Comparison of ENCODE assay signal across 16 cellular contexts in the genomic region with DNA sequence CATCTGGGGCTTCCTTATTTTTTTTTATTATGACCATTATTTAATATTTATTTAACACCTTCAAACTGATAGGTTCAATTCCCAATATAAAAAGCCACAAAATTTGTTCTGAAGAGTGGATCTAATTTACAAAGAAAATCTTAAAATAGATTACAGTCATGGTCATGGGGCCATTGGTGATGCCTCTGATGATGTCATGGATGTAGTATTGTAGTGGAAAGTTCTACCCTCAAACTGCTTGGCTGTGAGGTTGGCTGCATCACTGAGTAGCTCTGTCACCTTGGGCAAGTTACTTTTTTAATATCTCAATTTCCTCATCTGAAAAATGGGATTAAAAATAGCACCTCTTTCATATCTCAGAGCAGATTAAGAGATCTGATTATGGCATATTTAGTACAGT.
DNase-seq lines count a peak whose midpoint lies in the region; ATAC-seq and TF ChIP-seq lines count a peak whose summit lies in the region.
"Had no signal": no experiment of that assay in that cellular context is flagged by ENCODE, and none has a peak within 500 bp of the region (broad histone marks: within the 10 kb centered on the region; RNA-seq: fewer than 3 reads in every experiment).

No MANE protein-coding gene starts in this region.

- no peak for DNase-seq in Caco-2
- peak; percentile 67 for DNase-seq in M059J (ENCODE audit: low read depth)
- peak; percentile 5 to 34 for DNase-seq in dermis microvascular lymphatic vessel endothelial cell (ENCODE audit: low read depth in 2 of 2)
- peak; percentile 57 for DNase-seq in myocyte (ENCODE audit: low read depth)
- no peak for DNase-seq in erythroblast (lab: John Stamatoyannopoulos, UW)
- no peak for DNase-seq in T1000 (lab: John Stamatoyannopoulos, UW)
- DNase-seq in cerebellar nuclear complex (lab: John Stamatoyannopoulos, UW): no peak
- DNase-seq: activated CD4-positive, alpha-beta T cell treated with anti-CD3 and anti-CD28 coated beads, Interleukin-2, amount 50 U/mL, for 48 hours; activated T-cell treated with anti-CD3 and anti-CD28 coated beads, Interleukin-2, amount 50 U/mL, for 72 hours; DMS153; dorsolateral prefrontal cortex; MV-4-11; SHP77 treated with DMSO at 0.1 percent for 48 hours had no signal

- H3K36me3 ChIP-seq in Caco-2 (ENCODE audit: control insufficient read depth, insufficient read depth, low read length): no peaks in the 10 kb centered on the region
- H3K36me3 ChIP-seq: adrenal gland had no signal

- H3K27me3 ChIP-seq in Caco-2 (replicated peaks; ENCODE audit: control insufficient read depth, insufficient read depth, low read length): no peaks in the 10 kb centered on the region
- H3K27me3 ChIP-seq: adrenal gland had no signal

- H3K4me1 Mint-ChIP-seq in Caco-2 (ENCODE audit: low read depth, unreplicated experiment): peaks cover 36% of the 10 kb centered on the region

- H3K27ac Mint-ChIP-seq in Caco-2 (ENCODE audit: unreplicated experiment): peak overlapping the region; percentile 83
- H3K27ac Mint-ChIP-seq: activated T-cell treated with anti-CD3 and anti-CD28 coated beads, Interleukin-2, amount 50 U/mL, for 72 hours had no signal

- no peaks in the 10 kb centered on the region for H3K27me3 Mint-ChIP-seq in Caco-2 (ENCODE audit: insufficient read depth, unreplicated experiment)

- no TSS peak for BruUV-seq in Caco-2 (replicated peaks; lab: Mats Ljungman, UMichigan)

- intact Hi-C loops in Caco-2 (cut with micrococcal nuclease; ENCODE audit: unreplicated experiment): loop anchor here (2.0 kb wide), 2 partner anchors 46 to 128 kb away; a partner anchor contains a TSS

- no peak for TF ChIP-seq CTCF in Caco-2 (IDR thresholded peaks at IDR 0.05; ENCODE audit: insufficient read depth in 1 of 2, low read depth in 1 of 2, low read length in 1 of 2, severe bottlenecking in 1 of 2, unreplicated experiment in 1 of 2)

- no peak for TF ChIP-seq POLR2A in erythroblast (IDR thresholded peaks at IDR 0.05; ENCODE audit: low read length)

- no peak overlapping the region for H3K4me3 Mint-ChIP-seq in Caco-2 (ENCODE audit: unreplicated experiment)
- H3K4me3 Mint-ChIP-seq: activated T-cell treated with anti-CD3 and anti-CD28 coated beads, Interleukin-2, amount 50 U/mL, for 72 hours had no signal

- peaks cover 32% of the 10 kb centered on the region for H3K36me3 Mint-ChIP-seq in Caco-2 (ENCODE audit: insufficient read depth, unreplicated experiment)

- CTCF ChIA-PET in Caco-2 (lab: Charles Lee): interaction anchor here (0.9 kb wide), 1 partner anchor 128 kb away, joined by 4 read pairs; a partner anchor contains a TSS

- peaks cover 55% of the 10 kb centered on the region for H3K4me1 ChIP-seq in Caco-2
- H3K4me1 ChIP-seq: parathyroid adenoma had no signal

- no peaks in the 10 kb centered on the region for H3K9me3 ChIP-seq in Caco-2
- H3K9me3 ChIP-seq: adrenal gland had no signal

- peaks cover 25% of the 10 kb centered on the region for H3K9me3 Mint-ChIP-seq in Caco-2 (ENCODE audit: unreplicated experiment)
- H3K9me3 Mint-ChIP-seq: activated T-cell treated with anti-CD3 and anti-CD28 coated beads, Interleukin-2, amount 50 U/mL, for 72 hours had no signal

- POLR2A ChIA-PET in Caco-2 (lab: Charles Lee): no interaction called here

- H3K4me3 ChIP-seq in Caco-2 (ENCODE audit: low read depth, low read length): no peak overlapping the region
- H3K4me3 ChIP-seq: adrenal gland, dorsolateral prefrontal cortex had no signal

- no peak for ATAC-seq in GM19463 (IDR thresholded peaks at IDR 0.05; ENCODE audit: unreplicated experiment)
- ATAC-seq: activated T-cell treated with anti-CD3 and anti-CD28 coated beads, Interleukin-2, amount 50 U/mL, for 72 hours had no signal

Comparison
In these comparisons a context has a peak if more than half of its experiments do, and no peak if none do; other contexts are left out.
1. DNase-seq: peak in M059J (single experiment), dermis microvascular lymphatic vessel endothelial cell (2 of 2) and myocyte (single experiment); none in Caco-2 (0 of 2), erythroblast (0 of 2), T1000 (single experiment) and cerebellar nuclear complex (0 of 2).